1 cellular context compared by ENCODE assay signal in the genomic region with DNA sequence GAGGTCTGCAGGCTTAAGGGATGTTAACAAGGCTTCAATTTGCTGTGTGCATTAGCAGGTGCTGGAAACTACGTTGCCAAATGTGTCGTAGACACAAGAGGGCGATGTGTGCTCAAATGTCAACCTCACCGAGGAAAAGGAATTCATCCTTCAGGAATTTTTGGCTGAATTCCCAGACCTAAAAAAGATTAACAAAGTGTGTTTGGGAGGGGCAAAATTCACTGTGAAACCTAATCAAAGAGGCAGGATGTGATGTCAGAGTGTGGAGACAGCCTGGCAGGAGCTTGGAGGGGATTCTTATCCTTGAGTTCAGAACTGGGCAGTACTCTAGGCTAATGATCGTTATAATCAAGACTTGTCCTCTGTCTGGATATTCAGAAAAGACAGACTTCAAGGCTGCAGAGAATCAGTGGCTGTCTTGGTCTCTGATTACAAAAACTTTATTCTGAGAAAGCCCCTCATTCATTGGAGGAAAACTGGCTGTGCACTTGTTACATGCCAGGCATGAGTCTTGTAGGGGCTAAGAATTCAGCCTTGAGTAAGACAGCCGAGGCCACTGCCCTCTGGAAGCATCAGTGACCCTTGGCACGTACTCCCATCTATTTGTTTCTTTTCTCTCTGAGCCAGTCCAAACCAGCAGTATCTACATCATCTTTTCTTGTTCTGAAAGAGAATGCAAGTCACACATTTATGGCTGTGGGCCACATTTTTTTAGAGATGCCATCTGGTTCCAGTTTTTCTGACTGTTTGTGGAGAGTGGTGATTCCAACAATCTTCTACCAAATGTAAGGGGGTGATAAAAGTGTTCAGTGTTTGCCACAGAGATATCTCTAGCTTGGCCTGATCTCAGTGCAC.
TF ChIP-seq lines count a peak whose summit lies in the region.

No MANE protein-coding gene starts in this region.

TF ChIP-seq in HepG2, 621 proteins besides CTCF, POLR2A, EP300 and RAD21 (continued from another document and continues in another):
- TF ChIP-seq AKNA (CRISPR knock-in tag; IDR thresholded peaks at IDR 0.05; ENCODE audit: borderline replicate concordance): no peak
- TF ChIP-seq SRSF4 (IDR thresholded peaks at IDR 0.05; ENCODE audit: low read depth, low read length, poor library complexity, severe bottlenecking): no peak
- TF ChIP-seq ZNF337 (CRISPR knock-in tag; IDR thresholded peaks at IDR 0.05; ENCODE audit: borderline replicate concordance, low read depth): no peak
- TF ChIP-seq ATF7-NPFF (CRISPR knock-in tag; IDR thresholded peaks at IDR 0.05; ENCODE audit: low read depth): no peak
- peak; percentile 88 for TF ChIP-seq PITX1 (CRISPR knock-in tag; IDR thresholded peaks at IDR 0.05)
- TF ChIP-seq GATAD1 (CRISPR knock-in tag; IDR thresholded peaks at IDR 0.05): peak; percentile 78
- peak; percentile 24; the same call in 1 of the 2 replicates for TF ChIP-seq MAFF (IDR thresholded peaks at IDR 0.05; ENCODE audit: low read depth, low read length)
- TF ChIP-seq SOX5 (CRISPR knock-in tag; IDR thresholded peaks at IDR 0.05; ENCODE audit: borderline replicate concordance): peak; percentile 80; the same call in 1 of the 2 replicates
- TF ChIP-seq SMC3 (IDR thresholded peaks at IDR 0.05; ENCODE audit: low read length): peak; percentile 98
- TF ChIP-seq NFAT5 (CRISPR knock-in tag; IDR thresholded peaks at IDR 0.05): no peak
- TF ChIP-seq MEIS1 (CRISPR knock-in tag; IDR thresholded peaks at IDR 0.05; ENCODE audit: borderline replicate concordance): no peak; the same call in 1 of the 2 replicates
- TF ChIP-seq NCOA2 (CRISPR knock-in tag; IDR thresholded peaks at IDR 0.05): peak; percentile 69
- no peak for TF ChIP-seq MTERF4 (CRISPR knock-in tag; IDR thresholded peaks at IDR 0.05)
- TF ChIP-seq ELK4 (CRISPR knock-in tag; IDR thresholded peaks at IDR 0.05; ENCODE audit: borderline replicate concordance): no peak
- peak; percentile 30; the same call in 1 of the 2 replicates for TF ChIP-seq RXRA (CRISPR knock-in tag; IDR thresholded peaks at IDR 0.05)
- TF ChIP-seq HNRNPL (IDR thresholded peaks at IDR 0.05; ENCODE audit: low read depth, low read length): no peak
- TF ChIP-seq ZNF768 (CRISPR knock-in tag; IDR thresholded peaks at IDR 0.05): no peak
- TF ChIP-seq, protein P1, sequence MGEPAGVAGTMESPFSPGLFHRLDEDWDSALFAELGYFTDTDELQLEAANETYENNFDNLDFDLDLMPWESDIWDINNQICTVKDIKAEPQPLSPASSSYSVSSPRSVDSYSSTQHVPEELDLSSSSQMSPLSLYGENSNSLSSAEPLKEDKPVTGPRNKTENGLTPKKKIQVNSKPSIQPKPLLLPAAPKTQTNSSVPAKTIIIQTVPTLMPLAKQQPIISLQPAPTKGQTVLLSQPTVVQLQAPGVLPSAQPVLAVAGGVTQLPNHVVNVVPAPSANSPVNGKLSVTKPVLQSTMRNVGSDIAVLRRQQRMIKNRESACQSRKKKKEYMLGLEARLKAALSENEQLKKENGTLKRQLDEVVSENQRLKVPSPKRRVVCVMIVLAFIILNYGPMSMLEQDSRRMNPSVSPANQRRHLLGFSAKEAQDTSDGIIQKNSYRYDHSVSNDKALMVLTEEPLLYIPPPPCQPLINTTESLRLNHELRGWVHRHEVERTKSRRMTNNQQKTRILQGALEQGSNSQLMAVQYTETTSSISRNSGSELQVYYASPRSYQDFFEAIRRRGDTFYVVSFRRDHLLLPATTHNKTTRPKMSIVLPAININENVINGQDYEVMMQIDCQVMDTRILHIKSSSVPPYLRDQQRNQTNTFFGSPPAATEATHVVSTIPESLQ (CRISPR knock-in tag; conservative IDR thresholded peaks at IDR 0.05): no peak
- peak; percentile 96 for TF ChIP-seq TEAD3 (CRISPR knock-in tag; optimal IDR thresholded peaks at IDR 0.05; ENCODE audit: borderline replicate concordance)
- no peak for TF ChIP-seq ZNF34 (CRISPR knock-in tag; IDR thresholded peaks at IDR 0.05; ENCODE audit: borderline replicate concordance)
- TF ChIP-seq ZKSCAN8 (CRISPR knock-in tag; IDR thresholded peaks at IDR 0.05; ENCODE audit: borderline replicate concordance): peak; percentile 84; the same call in 1 of the 2 replicates
- no peak for TF ChIP-seq PAX8 (CRISPR knock-in tag; IDR thresholded peaks at IDR 0.05; ENCODE audit: borderline replicate concordance)
- 0 out of 2 replicates have a peak, but pooled peaks have one; percentile 43 for TF ChIP-seq ZNF24 (IDR thresholded peaks at IDR 0.05)
- TF ChIP-seq DPF2 (CRISPR knock-in tag; IDR thresholded peaks at IDR 0.05; ENCODE audit: borderline replicate concordance, low read depth): no peak; the same call in 1 of the 2 replicates
- TF ChIP-seq, protein P2, sequence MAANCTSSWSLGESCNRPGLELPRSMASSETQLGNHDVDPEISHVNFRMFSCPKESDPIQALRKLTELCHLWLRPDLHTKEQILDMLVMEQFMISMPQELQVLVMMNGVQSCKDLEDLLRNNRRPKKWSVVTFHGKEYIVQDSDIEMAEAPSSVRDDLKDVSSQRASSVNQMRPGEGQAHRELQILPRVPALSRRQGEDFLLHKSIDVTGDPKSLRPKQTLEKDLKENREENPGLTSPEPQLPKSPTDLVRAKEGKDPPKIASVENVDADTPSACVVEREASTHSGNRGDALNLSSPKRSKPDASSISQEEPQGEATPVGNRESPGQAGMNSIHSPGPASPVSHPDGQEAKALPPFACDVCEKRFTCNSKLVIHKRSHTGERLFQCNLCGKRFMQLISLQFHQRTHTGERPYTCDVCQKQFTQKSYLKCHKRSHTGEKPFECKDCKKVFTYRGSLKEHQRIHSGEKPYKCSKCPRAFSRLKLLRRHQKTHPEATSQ (CRISPR knock-in tag; IDR thresholded peaks at IDR 0.05; ENCODE audit: borderline replicate concordance): peak; percentile 91; the same call in 1 of the 2 replicates
- TF ChIP-seq CENPT (CRISPR knock-in tag; IDR thresholded peaks at IDR 0.05; ENCODE audit: low read depth): no peak
- TF ChIP-seq SNAI1 (CRISPR knock-in tag; IDR thresholded peaks at IDR 0.05; ENCODE audit: borderline replicate concordance): no peak; the same call in 1 of the 2 replicates
- 0 out of 2 replicates have a peak, but pooled peaks have one; percentile 52 for TF ChIP-seq HMG20B (CRISPR knock-in tag; conservative IDR thresholded peaks at IDR 0.05)
- TF ChIP-seq ARNT2 (CRISPR knock-in tag; IDR thresholded peaks at IDR 0.05; ENCODE audit: low read depth): peak; percentile 60; the same call in 1 of the 2 replicates
- TF ChIP-seq IKZF1 (IDR thresholded peaks at IDR 0.05): no peak
- TF ChIP-seq BRCA1 (CRISPR knock-in tag; IDR thresholded peaks at IDR 0.05): peak; percentile 89; the same call in 1 of the 2 replicates
- TF ChIP-seq ELF3 (CRISPR knock-in tag; IDR thresholded peaks at IDR 0.05): peak; percentile 80
- no peak for TF ChIP-seq SMARCE1 (IDR thresholded peaks at IDR 0.05; ENCODE audit: borderline replicate concordance)
- TF ChIP-seq TMF1 (CRISPR knock-in tag; IDR thresholded peaks at IDR 0.05; ENCODE audit: low read depth): no peak
- no peak for TF ChIP-seq ZNF607 (CRISPR knock-in tag; IDR thresholded peaks at IDR 0.05; ENCODE audit: borderline replicate concordance)
